8 cellular contexts compared by ENCODE assay signal in genomic region chr14:61471297-61471980, GRCh38.
A peak's percentile ranks its signal among the peaks of the same experiment; 100 is the strongest.
DNase-seq lines count a peak whose midpoint lies in the region; ATAC-seq and TF ChIP-seq lines count a peak whose summit lies in the region.

No MANE protein-coding gene starts in this region.

- intact Hi-C loops in heart left ventricle (cut with DNase I) = loop anchor here in 8 of 10 donors (2.0 to 10.0 kb wide), 7 partner anchors 63 to 293 kb away; partner anchors contain the start of genes HIF1A (in 3 of the 8) and SNAPC1 (in 1 of the 8)

- H3K9me3 Mint-ChIP-seq in activated CD8-positive, alpha-beta T cell treated with anti-CD3 and anti-CD28 coated beads, Interleukin-2, amount 10 ng/mL, durations not matched to agents 7 days and 5 days (ENCODE audit: insufficient read depth) = no peaks in the 10 kb centered on the region
- H3K9me3 Mint-ChIP-seq in stimulated activated memory B cell treated with anti-CD40 and anti-IgM and Interleukin-4, amounts not matched to agents 10 μg/mL and 1 μg/mL and 100 μg/mL, for 72 hours = no peaks in the 10 kb centered on the region

- peaks cover 87% of the 10 kb centered on the region for H3K36me3 Mint-ChIP-seq in activated CD8-positive, alpha-beta T cell treated with anti-CD3 and anti-CD28 coated beads, Interleukin-2, amount 10 ng/mL, durations not matched to agents 7 days and 5 days (ENCODE audit: low read depth)
- H3K36me3 Mint-ChIP-seq in stimulated activated memory B cell treated with anti-CD40 and anti-IgM and Interleukin-4, amounts not matched to agents 10 μg/mL and 1 μg/mL and 100 μg/mL, for 72 hours = no peaks in the 10 kb centered on the region

- TF ChIP-seq POLR2A in heart left ventricle (IDR thresholded peaks at IDR 0.05) = no peak

- POLR2A ChIA-PET in HEK293 (lab: Yijun Ruan, JAX) = no interaction called here
- POLR2A ChIA-PET in activated CD8-positive, alpha-beta T cell treated with anti-CD3 and anti-CD28 coated beads, Interleukin-2, amount 10 ng/mL, durations not matched to agents 7 days and 5 days (lab: Charles Lee) = interaction anchor here (0.6 to 2.2 kb wide), 9 partner anchors 9 to 263 kb away, joined by 3 to 10 read pairs (median 3); partner anchors contain the start of genes HIF1A and PRKCH

- peaks cover 89% of the 10 kb centered on the region for H3K4me1 Mint-ChIP-seq in activated CD8-positive, alpha-beta T cell treated with anti-CD3 and anti-CD28 coated beads, Interleukin-2, amount 10 ng/mL, durations not matched to agents 7 days and 5 days (ENCODE audit: low read depth)
- peaks cover 54% of the 10 kb centered on the region for H3K4me1 Mint-ChIP-seq in stimulated activated memory B cell treated with anti-CD40 and anti-IgM and Interleukin-4, amounts not matched to agents 10 μg/mL and 1 μg/mL and 100 μg/mL, for 72 hours

- peak overlapping the region; percentile 57; the same call in 1 of the 2 replicates for H3K27ac ChIP-seq in HEK293 (ENCODE audit: extremely low read depth, low read depth, low read length)
- H3K27ac ChIP-seq in heart left ventricle = peak overlapping the region; percentile 74 to 99 (median 86)

- no peaks in the 10 kb centered on the region for H3K27me3 Mint-ChIP-seq in activated CD8-positive, alpha-beta T cell treated with anti-CD3 and anti-CD28 coated beads, Interleukin-2, amount 10 ng/mL, durations not matched to agents 7 days and 5 days (ENCODE audit: low read depth)
- no peaks in the 10 kb centered on the region for H3K27me3 Mint-ChIP-seq in stimulated activated memory B cell treated with anti-CD40 and anti-IgM and Interleukin-4, amounts not matched to agents 10 μg/mL and 1 μg/mL and 100 μg/mL, for 72 hours

- whole genome bisulfite sequencing in heart left ventricle, 4 donors = 30 to 44% (median 38%) methylated on average over 7 of the region's 7 CpGs

- H3K9me3 ChIP-seq in HEK293 (ENCODE audit: control insufficient read depth, insufficient read depth, low read depth, low read length) = no peaks in the 10 kb centered on the region
- H3K9me3 ChIP-seq in heart left ventricle = no peaks in the 10 kb centered on the region

- peak overlapping the region; percentile 96 for H3K27ac Mint-ChIP-seq in activated CD8-positive, alpha-beta T cell treated with anti-CD3 and anti-CD28 coated beads, Interleukin-2, amount 10 ng/mL, durations not matched to agents 7 days and 5 days
- peak overlapping the region; percentile 76 for H3K27ac Mint-ChIP-seq in stimulated activated memory B cell treated with anti-CD40 and anti-IgM and Interleukin-4, amounts not matched to agents 10 μg/mL and 1 μg/mL and 100 μg/mL, for 72 hours

- H3K27me3 ChIP-seq in heart left ventricle = no peaks in the 10 kb centered on the region

- H3K4me3 ChIP-seq in HEK293 (ENCODE audit: low read depth, low read length) (peak overlapping the region; percentile 3; the same call in 1 of the 2 replicates), heart left ventricle (peak overlapping the region in 9 of 12 donors; percentile 17 to 46 (median 33))

- H3K4me3 Mint-ChIP-seq in activated CD8-positive, alpha-beta T cell treated with anti-CD3 and anti-CD28 coated beads, Interleukin-2, amount 10 ng/mL, durations not matched to agents 7 days and 5 days = peak overlapping the region; percentile 79
- H3K4me3 Mint-ChIP-seq in stimulated activated memory B cell treated with anti-CD40 and anti-IgM and Interleukin-4, amounts not matched to agents 10 μg/mL and 1 μg/mL and 100 μg/mL, for 72 hours = peak overlapping the region; percentile 89

- CTCF ChIA-PET in HEK293 (lab: Yijun Ruan, JAX) = interaction anchor here (0.8 to 1.8 kb wide), 11 partner anchors 11 to 366 kb away, joined by 3 to 6 read pairs (median 4); no protein-coding TSS in a partner anchor
- CTCF ChIA-PET in activated CD8-positive, alpha-beta T cell treated with anti-CD3 and anti-CD28 coated beads, Interleukin-2, amount 10 ng/mL, durations not matched to agents 7 days and 5 days (lab: Charles Lee) = interaction anchor here (0.6 to 12.3 kb wide), 16 partner anchors 13 to 366 kb away, joined by 3 to 136 read pairs (median 4); no protein-coding TSS in a partner anchor

- ATAC-seq in activated CD8-positive, alpha-beta T cell treated with anti-CD3 and anti-CD28 coated beads, Interleukin-2, amount 10 ng/mL, durations not matched to agents 7 days and 5 days = no peak
- ATAC-seq in heart left ventricle (peak; percentile 4 to 53 (median 26)), GM21786 (IDR thresholded peaks at IDR 0.05; ENCODE audit: unreplicated experiment) (no peak)
- ATAC-seq in stimulated activated memory B cell treated with anti-CD40 and anti-IgM and Interleukin-4, amounts not matched to agents 10 μg/mL and 1 μg/mL and 100 μg/mL, for 72 hours = peak; percentile 53

- H3K4me1 ChIP-seq in HEK293 (ENCODE audit: control insufficient read depth, insufficient read depth, low read length) = peaks cover 22% of the 10 kb centered on the region
- peaks cover 12 to 95% (median 80%) of the 10 kb centered on the region in 12 donors for H3K4me1 ChIP-seq in heart left ventricle

- DNase-seq in activated CD8-positive, alpha-beta T cell treated with anti-CD3 and anti-CD28 coated beads, Interleukin-2, amount 10 ng/mL, durations not matched to agents 7 days and 5 days = no peak
- DNase-seq in heart left ventricle = peak in 1 of 5 donors; percentile 42
- DNase-seq in NCI-H187 (lab: John Stamatoyannopoulos, UW) = no peak
- no peak for DNase-seq in SW 1271 (lab: John Stamatoyannopoulos, UW)
- no peak for DNase-seq in NCI-H748 (lab: John Stamatoyannopoulos, UW; ENCODE audit: unreplicated experiment)

- TF ChIP-seq CTCF in HEK293 (tag by site-specific recombination; IDR thresholded peaks at IDR 0.05) (no peak), heart left ventricle (IDR thresholded peaks at IDR 0.05) (peak in 1 of 12 donors; percentile 1)

- no peaks in the 10 kb centered on the region for H3K36me3 ChIP-seq in HEK293 (ENCODE audit: control insufficient read depth in 2 of 2, insufficient read depth in 1 of 2, low read length in 2 of 2)
- H3K36me3 ChIP-seq in heart left ventricle = no peaks in the 10 kb centered on the region

TF ChIP-seq in HEK293, 187 proteins besides CTCF, POLR2A, EP300 and RAD21:
- TF ChIP-seq MYNN (tag by site-specific recombination; IDR thresholded peaks at IDR 0.05; ENCODE audit: borderline replicate concordance) = no peak
- no peak for TF ChIP-seq SCRT2 (tag by site-specific recombination; IDR thresholded peaks at IDR 0.05)
- TF ChIP-seq ZNF701 (tag by site-specific recombination; IDR thresholded peaks at IDR 0.05) = no peak
- no peak for TF ChIP-seq ZNF792 (tag by site-specific recombination; IDR thresholded peaks at IDR 0.05)
- TF ChIP-seq ZNF157 (tag by site-specific recombination; IDR thresholded peaks at IDR 0.05) = no peak
- TF ChIP-seq EGR2 (tag by site-specific recombination; IDR thresholded peaks at IDR 0.05; ENCODE audit: low read depth) = no peak
- TF ChIP-seq ZNF626 (tag by site-specific recombination; IDR thresholded peaks at IDR 0.05) = no peak
- TF ChIP-seq KLF16 (tag by site-specific recombination; IDR thresholded peaks at IDR 0.05) = no peak
- no peak for TF ChIP-seq ZNF692 (tag by site-specific recombination; IDR thresholded peaks at IDR 0.05)
- no peak for TF ChIP-seq ZEB2 (tag by site-specific recombination; IDR thresholded peaks at IDR 0.05)
- TF ChIP-seq ZNF292 (tag by site-specific recombination; IDR thresholded peaks at IDR 0.05; ENCODE audit: borderline replicate concordance, low read depth) = no peak
- TF ChIP-seq ZNF37A (tag by site-specific recombination; IDR thresholded peaks at IDR 0.05) = no peak
- TF ChIP-seq ZNF473 (tag by site-specific recombination; IDR thresholded peaks at IDR 0.05) = no peak
- no peak for TF ChIP-seq ZNF707 (tag by site-specific recombination; IDR thresholded peaks at IDR 0.05)
- no peak for TF ChIP-seq HOXC10 (CRISPR knock-in tag; IDR thresholded peaks at IDR 0.05)
- no peak for TF ChIP-seq HOXA7 (CRISPR knock-in tag; IDR thresholded peaks at IDR 0.05; ENCODE audit: borderline replicate concordance)
- no peak for TF ChIP-seq ZNF426 (tag by site-specific recombination; IDR thresholded peaks at IDR 0.05)

Comparison
In these comparisons a context has a peak if more than half of its experiments do, and no peak if none do; other contexts are left out.
1. ATAC-seq: peak in heart left ventricle (4 of 4) and stimulated activated memory B cell treated with anti-CD40 and anti-IgM and Interleukin-4, amounts not matched to agents 10 μg/mL and 1 μg/mL and 100 μg/mL, for 72 hours (single experiment); none in activated CD8-positive, alpha-beta T cell treated with anti-CD3 and anti-CD28 coated beads, Interleukin-2, amount 10 ng/mL, durations not matched to agents 7 days and 5 days (single experiment) and GM21786 (single experiment).